ENCODE assay signal across 16 cellular contexts in the genomic region with DNA sequence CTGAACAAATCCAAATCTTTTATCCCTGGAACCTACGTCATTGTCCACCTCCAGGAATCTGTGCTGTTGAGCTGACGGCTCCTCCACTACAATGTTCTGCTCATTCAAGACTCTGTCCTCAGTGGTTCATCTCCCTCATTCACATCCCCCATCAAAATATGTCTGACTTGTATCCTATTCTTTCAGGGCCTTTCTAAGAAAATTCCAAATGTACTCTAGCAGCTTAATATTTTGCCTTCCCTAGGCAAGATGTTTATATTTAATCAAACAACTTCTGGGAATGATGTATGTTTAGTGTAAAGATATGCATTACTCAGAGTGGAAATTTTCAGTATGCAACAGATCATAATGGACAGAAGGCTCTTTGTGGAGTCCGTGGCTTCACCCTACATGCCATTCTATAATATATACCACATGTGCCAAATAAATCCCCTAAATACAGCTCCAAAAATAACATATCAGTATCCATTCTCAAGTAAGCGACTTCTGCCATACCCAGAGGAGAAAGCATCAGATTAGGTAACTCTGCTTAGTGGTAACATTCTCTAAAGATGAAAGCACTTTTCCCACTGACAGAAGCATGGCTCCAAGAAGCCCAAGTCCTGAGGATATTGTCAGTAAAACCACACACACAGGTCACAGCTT.
A peak's percentile ranks its signal among the peaks of the same experiment; 100 is the strongest.
DNase-seq lines count a peak whose midpoint lies in the region; ATAC-seq and TF ChIP-seq lines count a peak whose summit lies in the region.
"Had no signal": no experiment of that assay in that cellular context is flagged by ENCODE, and none has a peak within 500 bp of the region (broad histone marks: within the 10 kb centered on the region; RNA-seq: fewer than 3 reads in every experiment).

No MANE protein-coding gene starts in this region.

- CTCF ChIA-PET in CD4-positive, alpha-beta memory T cell (lab: Charles Lee; ENCODE audit: partially characterized antibody): no interaction called here

- no peaks in the 10 kb centered on the region for H3K4me1 Mint-ChIP-seq in CD4-positive, alpha-beta memory T cell
- H3K4me1 Mint-ChIP-seq: activated CD4-positive, alpha-beta memory T cell treated with anti-CD3 and anti-CD28 coated beads, Interleukin-2, amount 10 ng/mL, durations not matched to agents 7 days and 5 days had no signal

- ATAC-seq in HG03520 (IDR thresholded peaks at IDR 0.05; ENCODE audit: unreplicated experiment): no peak
- ATAC-seq: effector memory CD8-positive, alpha-beta T cell; heart left ventricle had no signal

- intact Hi-C loops in CD4-positive, alpha-beta memory T cell (cut with micrococcal nuclease): no loop called here

- no peak overlapping the region for H3K4me3 ChIP-seq in fibroblast of the aortic adventitia (ENCODE audit: low read depth, low read length)
- no peak overlapping the region for H3K4me3 ChIP-seq in CD4-positive, alpha-beta memory T cell (ENCODE audit: low read length in 2 of 2)
- H3K4me3 ChIP-seq: heart left ventricle, SK-N-MC had no signal

- no peaks in the 10 kb centered on the region for H3K36me3 Mint-ChIP-seq in CD4-positive, alpha-beta memory T cell

- no peak overlapping the region for H3K4me3 Mint-ChIP-seq in CD4-positive, alpha-beta memory T cell
- H3K4me3 Mint-ChIP-seq: activated CD4-positive, alpha-beta memory T cell treated with anti-CD3 and anti-CD28 coated beads, Interleukin-2, amount 10 ng/mL, durations not matched to agents 7 days and 5 days; effector memory CD8-positive, alpha-beta T cell had no signal

- H3K9me3 Mint-ChIP-seq in CD4-positive, alpha-beta memory T cell: peaks cover 0 to 6% (median 0%) of the 10 kb centered on the region in 8 donors
- H3K9me3 Mint-ChIP-seq: activated CD4-positive, alpha-beta memory T cell treated with anti-CD3 and anti-CD28 coated beads, Interleukin-2, amount 10 ng/mL, durations not matched to agents 7 days and 5 days; effector memory CD8-positive, alpha-beta T cell had no signal

- H3K27me3 Mint-ChIP-seq in CD4-positive, alpha-beta memory T cell: no peaks in the 10 kb centered on the region
- H3K27me3 Mint-ChIP-seq: activated CD4-positive, alpha-beta memory T cell treated with anti-CD3 and anti-CD28 coated beads, Interleukin-2, amount 10 ng/mL, durations not matched to agents 7 days and 5 days had no signal

- H3K27ac Mint-ChIP-seq in CD4-positive, alpha-beta memory T cell: no peak overlapping the region
- H3K27ac Mint-ChIP-seq: activated CD4-positive, alpha-beta memory T cell treated with anti-CD3 and anti-CD28 coated beads, Interleukin-2, amount 10 ng/mL, durations not matched to agents 7 days and 5 days; effector memory CD8-positive, alpha-beta T cell had no signal

- no peaks in the 10 kb centered on the region for H3K4me1 ChIP-seq in CD4-positive, alpha-beta memory T cell (ENCODE audit: insufficient read depth, low read length)
- H3K4me1 ChIP-seq: heart left ventricle, parathyroid adenoma had no signal

- H3K36me3 ChIP-seq in CD4-positive, alpha-beta memory T cell (ENCODE audit: insufficient read depth, low read length): no peaks in the 10 kb centered on the region
- H3K36me3 ChIP-seq: heart left ventricle had no signal

- no peak for TF ChIP-seq CTCF in fibroblast of the aortic adventitia (IDR thresholded peaks at IDR 0.05; ENCODE audit: insufficient read depth, low read length)

- no peak overlapping the region for H3K27ac ChIP-seq in CD4-positive, alpha-beta memory T cell (ENCODE audit: low read depth, low read length)
- H3K27ac ChIP-seq: heart left ventricle, HL-60, parathyroid adenoma, SK-N-MC had no signal

- POLR2A ChIA-PET in CD4-positive, alpha-beta memory T cell (lab: Charles Lee; ENCODE audit: partially characterized antibody): no interaction called here

- DNase-seq in GM04504 (ENCODE audit: low read depth) (peak; percentile 28), amniotic epithelial cell (ENCODE audit: low read depth) (peak; percentile 59), fibroblast of the aortic adventitia (ENCODE audit: low read depth) (peak; percentile 78), smooth muscle cell of the brain vasculature (ENCODE audit: low read depth, low spot score) (peak; percentile 52), NCI-H1694 (lab: John Stamatoyannopoulos, UW) (no peak)
- no peak for DNase-seq in CD4-positive, alpha-beta memory T cell
- no peak for DNase-seq in effector CD8-positive, alpha-beta T cell (lab: John Stamatoyannopoulos, UW)
- DNase-seq: activated CD4-positive, alpha-beta memory T cell treated with anti-CD3 and anti-CD28 coated beads, Interleukin-2, amount 10 ng/mL, durations not matched to agents 7 days and 5 days; effector memory CD8-positive, alpha-beta T cell; heart left ventricle; NCI-H146; NCI-H510A had no signal

- no peaks in the 10 kb centered on the region for H3K9me3 ChIP-seq in CD4-positive, alpha-beta memory T cell (ENCODE audit: control insufficient read depth in 1 of 2, low read length in 2 of 2)

- no peaks in the 10 kb centered on the region for H3K27me3 ChIP-seq in CD4-positive, alpha-beta memory T cell (ENCODE audit: insufficient read depth, low read length)

Comparison
In these comparisons a context has a peak if more than half of its experiments do, and no peak if none do; other contexts are left out.
1. DNase-seq: peak in GM04504 (single experiment), amniotic epithelial cell (single experiment), fibroblast of the aortic adventitia (single experiment) and smooth muscle cell of the brain vasculature (single experiment); none in CD4-positive, alpha-beta memory T cell (0 of 5), NCI-H1694 (single experiment) and effector CD8-positive, alpha-beta T cell (single experiment).